Comparison of ENCODE assay signal across 2 cellular contexts in the genomic region with DNA sequence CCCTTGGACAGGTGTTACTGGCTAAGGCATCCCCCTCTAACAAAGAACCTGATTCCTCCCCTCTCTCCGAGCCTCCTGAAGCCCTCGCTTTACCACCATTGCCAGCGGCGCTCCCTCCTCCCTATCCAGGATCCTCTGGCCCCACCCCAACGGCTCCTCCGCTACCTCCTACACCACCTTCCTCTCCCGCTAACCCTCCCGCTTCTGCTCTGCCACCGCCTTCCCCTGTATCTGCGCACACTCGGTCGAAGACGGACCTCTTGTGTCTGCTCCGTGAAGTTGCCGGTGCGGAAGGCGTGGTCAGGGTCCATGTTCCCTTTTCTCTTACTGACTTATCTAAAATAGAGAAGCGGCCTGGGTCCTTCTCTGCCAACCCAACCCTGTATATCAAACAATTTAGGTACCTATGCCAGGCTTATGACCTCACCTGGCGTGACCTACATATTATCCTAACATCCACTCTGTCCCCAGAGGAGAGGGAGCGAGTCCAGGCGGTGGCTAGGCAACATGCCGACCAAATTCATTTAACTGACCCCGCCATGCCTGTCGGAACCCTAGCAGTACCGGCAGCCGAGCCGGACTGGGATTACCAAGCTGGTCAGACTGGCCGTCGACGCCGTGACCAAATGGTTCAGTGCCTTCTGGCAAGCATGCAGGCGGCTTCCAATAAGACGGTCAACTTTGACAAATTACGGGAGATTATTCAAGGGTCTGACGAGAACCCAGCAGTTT.
TF ChIP-seq lines count a peak whose summit lies in the region.

No MANE protein-coding gene starts in this region.

TF ChIP-seq in SK-N-SH, 30 proteins besides CTCF, POLR2A, EP300 and RAD21 (continued from another document):
- TF ChIP-seq, protein P1, sequence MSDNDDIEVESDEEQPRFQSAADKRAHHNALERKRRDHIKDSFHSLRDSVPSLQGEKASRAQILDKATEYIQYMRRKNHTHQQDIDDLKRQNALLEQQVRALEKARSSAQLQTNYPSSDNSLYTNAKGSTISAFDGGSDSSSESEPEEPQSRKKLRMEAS (IDR thresholded peaks at IDR 0.05; ENCODE audit: low read depth) = no peak
- no peak for TF ChIP-seq FOXM1 (IDR thresholded peaks at IDR 0.05; ENCODE audit: low read depth)
- TF ChIP-seq NRF1 (IDR thresholded peaks at IDR 0.05; ENCODE audit: low read depth, low read length) = no peak
- no peak for TF ChIP-seq FOXJ3 (CRISPR knock-in tag; IDR thresholded peaks at IDR 0.05)
- TF ChIP-seq TEAD4 (IDR thresholded peaks at IDR 0.05; ENCODE audit: borderline replicate concordance, insufficient read depth) = no peak
- TF ChIP-seq EZH2phosphoT487 (IDR thresholded peaks at IDR 0.05; ENCODE audit: borderline replicate concordance, low read depth) = no peak
- TF ChIP-seq MXI1 (IDR thresholded peaks at IDR 0.05; ENCODE audit: low read depth, low read length) = no peak
- TF ChIP-seq, protein P2, sequence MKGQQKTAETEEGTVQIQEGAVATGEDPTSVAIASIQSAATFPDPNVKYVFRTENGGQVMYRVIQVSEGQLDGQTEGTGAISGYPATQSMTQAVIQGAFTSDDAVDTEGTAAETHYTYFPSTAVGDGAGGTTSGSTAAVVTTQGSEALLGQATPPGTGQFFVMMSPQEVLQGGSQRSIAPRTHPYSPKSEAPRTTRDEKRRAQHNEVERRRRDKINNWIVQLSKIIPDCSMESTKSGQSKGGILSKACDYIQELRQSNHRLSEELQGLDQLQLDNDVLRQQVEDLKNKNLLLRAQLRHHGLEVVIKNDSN (IDR thresholded peaks at IDR 0.05; ENCODE audit: borderline replicate concordance, low read depth) = no peak
- no peak for TF ChIP-seq GABPA (IDR thresholded peaks at IDR 0.05; ENCODE audit: low read depth)

TF ChIP-seq in SK-N-SH treated with all-trans-retinoic acid at 6 μM for 48 hours, 23 proteins besides CTCF, POLR2A, EP300 and RAD21 (continued from another document):
- TF ChIP-seq, protein P3, sequence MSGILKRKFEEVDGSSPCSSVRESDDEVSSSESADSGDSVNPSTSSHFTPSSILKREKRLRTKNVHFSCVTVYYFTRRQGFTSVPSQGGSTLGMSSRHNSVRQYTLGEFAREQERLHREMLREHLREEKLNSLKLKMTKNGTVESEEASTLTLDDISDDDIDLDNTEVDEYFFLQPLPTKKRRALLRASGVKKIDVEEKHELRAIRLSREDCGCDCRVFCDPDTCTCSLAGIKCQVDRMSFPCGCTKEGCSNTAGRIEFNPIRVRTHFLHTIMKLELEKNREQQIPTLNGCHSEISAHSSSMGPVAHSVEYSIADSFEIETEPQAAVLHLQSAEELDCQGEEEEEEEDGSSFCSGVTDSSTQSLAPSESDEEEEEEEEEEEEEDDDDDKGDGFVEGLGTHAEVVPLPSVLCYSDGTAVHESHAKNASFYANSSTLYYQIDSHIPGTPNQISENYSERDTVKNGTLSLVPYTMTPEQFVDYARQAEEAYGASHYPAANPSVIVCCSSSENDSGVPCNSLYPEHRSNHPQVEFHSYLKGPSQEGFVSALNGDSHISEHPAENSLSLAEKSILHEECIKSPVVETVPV (CRISPR knock-in tag; IDR thresholded peaks at IDR 0.05) = no peak
- TF ChIP-seq, protein P4, sequence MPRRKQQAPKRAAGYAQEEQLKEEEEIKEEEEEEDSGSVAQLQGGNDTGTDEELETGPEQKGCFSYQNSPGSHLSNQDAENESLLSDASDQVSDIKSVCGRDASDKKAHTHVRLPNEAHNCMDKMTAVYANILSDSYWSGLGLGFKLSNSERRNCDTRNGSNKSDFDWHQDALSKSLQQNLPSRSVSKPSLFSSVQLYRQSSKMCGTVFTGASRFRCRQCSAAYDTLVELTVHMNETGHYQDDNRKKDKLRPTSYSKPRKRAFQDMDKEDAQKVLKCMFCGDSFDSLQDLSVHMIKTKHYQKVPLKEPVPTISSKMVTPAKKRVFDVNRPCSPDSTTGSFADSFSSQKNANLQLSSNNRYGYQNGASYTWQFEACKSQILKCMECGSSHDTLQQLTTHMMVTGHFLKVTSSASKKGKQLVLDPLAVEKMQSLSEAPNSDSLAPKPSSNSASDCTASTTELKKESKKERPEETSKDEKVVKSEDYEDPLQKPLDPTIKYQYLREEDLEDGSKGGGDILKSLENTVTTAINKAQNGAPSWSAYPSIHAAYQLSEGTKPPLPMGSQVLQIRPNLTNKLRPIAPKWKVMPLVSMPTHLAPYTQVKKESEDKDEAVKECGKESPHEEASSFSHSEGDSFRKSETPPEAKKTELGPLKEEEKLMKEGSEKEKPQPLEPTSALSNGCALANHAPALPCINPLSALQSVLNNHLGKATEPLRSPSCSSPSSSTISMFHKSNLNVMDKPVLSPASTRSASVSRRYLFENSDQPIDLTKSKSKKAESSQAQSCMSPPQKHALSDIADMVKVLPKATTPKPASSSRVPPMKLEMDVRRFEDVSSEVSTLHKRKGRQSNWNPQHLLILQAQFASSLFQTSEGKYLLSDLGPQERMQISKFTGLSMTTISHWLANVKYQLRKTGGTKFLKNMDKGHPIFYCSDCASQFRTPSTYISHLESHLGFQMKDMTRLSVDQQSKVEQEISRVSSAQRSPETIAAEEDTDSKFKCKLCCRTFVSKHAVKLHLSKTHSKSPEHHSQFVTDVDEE (CRISPR knock-in tag; IDR thresholded peaks at IDR 0.05) = no peak
